In the genomic region with DNA sequence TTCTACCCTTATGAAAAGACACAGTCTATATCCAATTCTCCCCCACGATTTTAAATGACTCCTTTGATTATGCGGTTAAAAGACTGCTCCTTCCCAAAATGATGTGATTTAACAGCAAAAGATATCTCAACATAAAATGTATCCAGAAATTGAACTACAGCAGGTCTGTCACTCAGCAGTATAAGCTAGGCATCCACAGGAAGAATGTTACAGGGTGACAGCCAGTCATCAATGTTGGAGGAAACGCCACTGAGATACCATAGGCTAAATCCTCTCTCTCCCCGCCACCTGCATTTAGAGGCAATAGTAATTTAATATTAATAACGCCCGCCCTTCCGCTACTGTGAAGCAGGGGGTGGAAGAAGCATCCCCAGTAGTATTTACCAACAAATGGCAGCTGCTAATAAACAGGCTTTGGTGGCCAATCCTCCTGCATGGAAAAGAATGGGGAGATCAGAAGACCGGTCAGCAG, we compare ENCODE assay signal across 8 cellular contexts. TPM values are rescaled to one million over a fixed set of nuclear protein-coding genes. Genes with fewer than 3 reads are reported as not detected.
DNase-seq lines count a peak whose midpoint lies in the region; ATAC-seq, FAIRE-seq and TF ChIP-seq lines count a peak whose summit lies in the region.

No MANE protein-coding gene starts in this region.

- H3K27me3 ChIP-seq in K562 (ENCODE audit: control insufficient read depth in 2 of 2, insufficient read depth in 2 of 2, low read length in 2 of 2) (no peaks in the 10 kb centered on the region), muscle layer of colon (ENCODE audit: control insufficient read depth in 1 of 2, insufficient read depth in 2 of 2, low read length in 2 of 2) (no peaks in the 10 kb centered on the region)

- H3K9me3 ChIP-seq in K562 (replicated peaks; ENCODE audit: control insufficient read depth, insufficient read depth, low read depth, low read length) = no peaks in the 10 kb centered on the region
- no peaks in the 10 kb centered on the region for H3K9me3 ChIP-seq in muscle layer of colon (ENCODE audit: low read length)

- no peak for DNase-seq in Calu3
- DNase-seq in K562 (ENCODE audit: extremely low read depth in 1 of 4, low spot score in 3 of 4) = no peak
- DNase-seq in NCI-H187 treated with DMSO at 0.1 percent for 48 hours (lab: John Stamatoyannopoulos, UW) = no peak
- no peak for DNase-seq in SHP77 treated with DMSO at 0.1 percent for 48 hours (lab: John Stamatoyannopoulos, UW)
- DNase-seq in HK-2 (ENCODE audit: unreplicated experiment) = no peak

- POLR2A ChIA-PET in K562 (lab: Yijun Ruan, JAX) = interaction anchor here (0.8 to 2.3 kb wide), 4 partner anchors 9 to 87 kb away, joined by 4 to 12 read pairs (median 4); no protein-coding TSS in a partner anchor

- no peaks in the 10 kb centered on the region for H3K9me3 Mint-ChIP-seq in Calu3 (ENCODE audit: low read depth, unreplicated experiment)

- TF ChIP-seq POLR2A in K562 (conservative IDR thresholded peaks at IDR 0.05) = no peak

- H3K4me3 ChIP-seq in K562 (peak overlapping the region; percentile 100), muscle layer of colon (ENCODE audit: low read depth in 1 of 2, low read length in 2 of 2) (peak overlapping the region; percentile 92 to 100)

- H4K20me1 ChIP-seq in K562 (replicated peaks; ENCODE audit: control insufficient read depth, insufficient read depth, low read length) = 0 out of 2 replicates have a peak, but pooled peaks cover 3% of the 10 kb centered on the region

- H3K9ac ChIP-seq in K562 (ENCODE audit: insufficient read depth in 1 of 2, low read depth in 2 of 2, low read length in 2 of 2) (peak overlapping the region; percentile 96 to 98), muscle layer of colon (ENCODE audit: low read length) (peak overlapping the region; percentile 91)

- H3K9me1 ChIP-seq in K562 (ENCODE audit: control insufficient read depth, insufficient read depth, low read length) = no peaks in the 10 kb centered on the region

- in situ Hi-C loops in K562 (cut with MboI) = no loop called here

- TF ChIP-seq RAD21 in K562 (CRISPR knock-in tag; conservative IDR thresholded peaks at IDR 0.05 in 1 of 2, IDR thresholded peaks at IDR 0.05 in 1 of 2) = no peak

- H3K79me2 ChIP-seq in K562 (ENCODE audit: control insufficient read depth, insufficient read depth, low read length) = peaks cover 58% of the 10 kb centered on the region

- no peak for FAIRE-seq in K562 (lab: Jason Lieb, UNC)

- no peak for TF ChIP-seq EP300 in K562 (IDR thresholded peaks at IDR 0.05; ENCODE audit: low read length)

- H3K36me3 Mint-ChIP-seq in Calu3 (ENCODE audit: insufficient read depth, unreplicated experiment) = no peaks in the 10 kb centered on the region

- no peak overlapping the region for H3K4me3 Mint-ChIP-seq in Calu3 (ENCODE audit: low read depth, unreplicated experiment)

- TF ChIP-seq CTCF in Calu3 (IDR thresholded peaks at IDR 0.05; ENCODE audit: unreplicated experiment) = no peak
- TF ChIP-seq CTCF in K562 (IDR thresholded peaks at IDR 0.05 in 2 of 3, conservative IDR thresholded peaks at IDR 0.05 in 1 of 3; ENCODE audit: insufficient read depth in 2 of 3, low read depth in 1 of 3, low read length in 3 of 3) = no peak

- H2AFZ ChIP-seq in K562 (ENCODE audit: low read depth, low read length) = peak overlapping the region; percentile 98

- peak; percentile 7 for ATAC-seq in HG02943 (IDR thresholded peaks at IDR 0.05; ENCODE audit: low read depth, unreplicated experiment)
- ATAC-seq in K562 = no peak; the same call in 2 of the 3 replicates
- ATAC-seq in HG03280 (IDR thresholded peaks at IDR 0.05; ENCODE audit: unreplicated experiment) = no peak

- peaks cover 0 to 13% of the 10 kb centered on the region in 2 experiments; a peak in 2 of 5 replicates for H3K4me1 ChIP-seq in K562 (replicated peaks in 1 of 2; ENCODE audit: control insufficient read depth in 2 of 2, insufficient read depth in 2 of 2, low read length in 2 of 2)
- H3K4me1 ChIP-seq in muscle layer of colon (ENCODE audit: insufficient read depth, low read length) = peaks cover 29% of the 10 kb centered on the region

- H3K27ac ChIP-seq in K562 (ENCODE audit: extremely low read depth, low read depth, low read length) (peak overlapping the region; percentile 78), muscle layer of colon (ENCODE audit: low read depth, low read length) (peak overlapping the region; percentile 92)

- intact Hi-C loops in Calu3 (cut with micrococcal nuclease; ENCODE audit: unreplicated experiment) (loop anchor here (5.0 to 10.0 kb wide), 2 partner anchors 64 to 184 kb away; a partner anchor contains a TSS), K562 (cut with micrococcal nuclease) (loop anchor here (5.0 to 10.0 kb wide), 2 partner anchors 154 to 176 kb away; a partner anchor contains a TSS)

- H3K4me1 Mint-ChIP-seq in Calu3 (ENCODE audit: low read depth, unreplicated experiment) = peaks cover 9% of the 10 kb centered on the region

- no peak overlapping the region for H3K27ac Mint-ChIP-seq in Calu3 (ENCODE audit: unreplicated experiment)

- WGBS in K562 (ENCODE audit: insufficient coverage, low coverage, missing lambda C conversion rate) = 0% methylated on average over 6 of the region's 8 CpGs

- peak overlapping the region; percentile 87 for H3K4me2 ChIP-seq in K562 (ENCODE audit: insufficient read depth, low read length)

- H3K27me3 Mint-ChIP-seq in Calu3 (ENCODE audit: unreplicated experiment) = no peaks in the 10 kb centered on the region

- BruUV-seq in Calu3 (replicated peaks; lab: Mats Ljungman, UMichigan) (TSS peak; percentile 53), K562 (replicated peaks; lab: Mats Ljungman, UMichigan) (TSS peak; percentile 64)

- CTCF ChIA-PET in Calu3 (lab: Charles Lee) = interaction anchor here (0.7 kb wide), 1 partner anchor 943 kb away, joined by 3 read pairs; no protein-coding TSS in a partner anchor
- CTCF ChIA-PET in K562 (lab: Yijun Ruan, JAX; ENCODE audit: low intra/inter-chr PET ratio) = no interaction called here

- H3K36me3 ChIP-seq in K562 (ENCODE audit: control insufficient read depth, insufficient read depth, low read length) = peaks cover 24% of the 10 kb centered on the region; the same call in 2 of the 3 replicates
- peaks cover 24% of the 10 kb centered on the region for H3K36me3 ChIP-seq in muscle layer of colon (ENCODE audit: insufficient read depth, low read length)

RNA-seq across cellular contexts. Expression of a gene that starts 0.6 kb away (rescaled TPM):
- total RNA-seq in Calu3 (2022) (28.0 and 32.1 TPM in 2 replicates), K562 (2014; rRNA removed) (20.6 and 22.2 TPM in 2 replicates), K562 (2014; rRNA removed; fragmentation: Illumina TruSeq; extraction: Trizol) (44.7 and 50.4 TPM in 2 replicates), K562 (2015; rRNA removed; fragmentation: Illumina TruSeq; extraction: Trizol) (28.6 and 34.5 TPM in 2 replicates), K562 (2021) (22.8 and 23.3 TPM in 2 replicates)
- 6.6 and 14.4 TPM in 2 replicates for total RNA-seq in K562 (2011; cell fraction: chromatin; rRNA removed; ENCODE audit: low replicate concordance)
- 3.2 and 7.4 TPM in 2 replicates for total RNA-seq in K562 (2011; cell fraction: nucleolus; rRNA removed)
- 7.9 and 8.4 TPM in 2 replicates for total RNA-seq in K562 (2011; cell fraction: nucleoplasm; rRNA removed)
- polyA plus RNA-seq in K562 (2011; rRNA removed) (21.0 and 27.2 TPM in 2 replicates), K562 (2014; fragmentation: Illumina TruSeq; extraction: Trizol) (26.9 and 30.4 TPM in 2 replicates), K562 (2014; fragmentation: Nextera tagmentation; extraction: Ambion mirVana) (10 to 100 TPM; 28.5 to 33.7 TPM), K562 (2014; rRNA removed) (21.2 and 25.4 TPM in 2 replicates)
- 5.7 and 7.9 TPM in 2 replicates for polyA plus RNA-seq in K562 (2011; cell fraction: cytosol; rRNA removed)
- 8.4 and 10.7 TPM in 2 replicates for polyA plus RNA-seq in K562 (2011; cell fraction: nucleus; rRNA removed)
- polyA plus RNA-seq in K562 (2012) = 22.3 and 23.0 TPM in 2 replicates
- polyA minus RNA-seq in K562 (2011; rRNA and poly(A)+ RNA removed) = 36.2 and 38.3 TPM in 2 replicates
- 16.8 and 17.5 TPM in 2 replicates for polyA minus RNA-seq in K562 (2011; cell fraction: cytosol; rRNA and poly(A)+ RNA removed)
- 8.2 and 18.0 TPM in 2 replicates for polyA minus RNA-seq in K562 (2011; cell fraction: nucleus; rRNA and poly(A)+ RNA removed)

RNA-seq across cellular contexts. Expression of a gene that starts 0.8 kb away (rescaled TPM):
- total RNA-seq in Calu3 (2022) = 30.7 and 37.1 TPM in 2 replicates
- total RNA-seq in K562 (2011; cell fraction: chromatin; rRNA removed; ENCODE audit: low replicate concordance) = 17.7 and 49.9 TPM in 2 replicates
- 12.3 and 64.0 TPM in 2 replicates for total RNA-seq in K562 (2011; cell fraction: nucleolus; rRNA removed)
- total RNA-seq in K562 (2011; cell fraction: nucleoplasm; rRNA removed) = 23.7 and 48.0 TPM in 2 replicates
- total RNA-seq in K562 (2014; rRNA removed) = 9.4 and 10.1 TPM in 2 replicates
- total RNA-seq in K562 (2014; rRNA removed; fragmentation: Illumina TruSeq; extraction: Trizol) = 31.5 and 35.8 TPM in 2 replicates
- total RNA-seq in K562 (2015; rRNA removed; fragmentation: Illumina TruSeq; extraction: Trizol) = 24.9 and 27.7 TPM in 2 replicates
- 20.1 and 24.5 TPM in 2 replicates for total RNA-seq in K562 (2021)
- polyA plus RNA-seq in K562 (2011; rRNA removed) = 25.4 and 26.3 TPM in 2 replicates
- polyA plus RNA-seq in K562 (2011; cell fraction: cytosol; rRNA removed) = 2.0 and 9.5 TPM in 2 replicates
- 20.9 and 46.8 TPM in 2 replicates for polyA plus RNA-seq in K562 (2011; cell fraction: nucleus; rRNA removed)
- 20.0 and 21.1 TPM in 2 replicates for polyA plus RNA-seq in K562 (2012)
- polyA plus RNA-seq in K562 (2014; fragmentation: Illumina TruSeq; extraction: Trizol) = 22.8 and 26.7 TPM in 2 replicates
- polyA plus RNA-seq in K562 (2014; fragmentation: Nextera tagmentation; extraction: Ambion mirVana) = 10 to 100 TPM; 46.5 to 66.1 TPM
- polyA plus RNA-seq in K562 (2014; rRNA removed) = 16.4 and 20.3 TPM in 2 replicates
- 13.6 and 18.4 TPM in 2 replicates for polyA minus RNA-seq in K562 (2011; rRNA and poly(A)+ RNA removed)
- polyA minus RNA-seq in K562 (2011; cell fraction: cytosol; rRNA and poly(A)+ RNA removed) = 15.2 and 19.9 TPM in 2 replicates
- polyA minus RNA-seq in K562 (2011; cell fraction: nucleus; rRNA and poly(A)+ RNA removed) = 7.4 and 17.7 TPM in 2 replicates

RNA-seq across cellular contexts. Expression of a gene that starts 25.3 kb away (rescaled TPM):
- total RNA-seq in Calu3 (2022) (0.20 TPM in 1 of 2 replicates, not detected in the other), K562 (2014; rRNA removed) (0.23 TPM in 1 of 2 replicates, not detected in the other), K562 (2014; rRNA removed; fragmentation: Illumina TruSeq; extraction: Trizol) (0.11 and 0.13 TPM in 2 replicates), K562 (2015; rRNA removed; fragmentation: Illumina TruSeq; extraction: Trizol) (0.11 and 0.40 TPM in 2 replicates), K562 (2021) (0.11 TPM in 2 replicates)
- 0.14 TPM in 1 of 2 replicates, not detected in the other for total RNA-seq in K562 (2011; cell fraction: chromatin; rRNA removed; ENCODE audit: low replicate concordance)
- 0.13 TPM in 1 of 2 replicates, not detected in the other for total RNA-seq in K562 (2011; cell fraction: nucleolus; rRNA removed)
- not detected in 2 replicates for total RNA-seq in K562 (2011; cell fraction: nucleoplasm; rRNA removed)
- polyA plus RNA-seq in K562 (2011; rRNA removed) (0.05 and 0.14 TPM in 2 replicates), K562 (2014; fragmentation: Illumina TruSeq; extraction: Trizol) (0.06 TPM in 1 of 2 replicates, not detected in the other), K562 (2014; fragmentation: Nextera tagmentation; extraction: Ambion mirVana) (under 1 TPM; 0.10 to 0.21 TPM), K562 (2014; rRNA removed) (0.16 TPM in 1 of 2 replicates, not detected in the other)
- polyA plus RNA-seq in K562 (2011; cell fraction: cytosol; rRNA removed) = 0.04 and 0.07 TPM in 2 replicates
- 0.04 TPM in 1 of 2 replicates, not detected in the other for polyA plus RNA-seq in K562 (2011; cell fraction: nucleus; rRNA removed)
- 0.05 and 5.1 TPM in 2 replicates for polyA plus RNA-seq in K562 (2012)
- polyA minus RNA-seq in K562 (2011; rRNA and poly(A)+ RNA removed) = 0.04 TPM in 1 of 2 replicates, not detected in the other
- not detected in 2 replicates for polyA minus RNA-seq in K562 (2011; cell fraction: cytosol; rRNA and poly(A)+ RNA removed)
- polyA minus RNA-seq in K562 (2011; cell fraction: nucleus; rRNA and poly(A)+ RNA removed) = not detected in 2 replicates
